In genomic region chr22:36052505-36052941, GRCh38 we compare ENCODE assay signal across 9 cellular contexts. TPM values are rescaled to one million over a fixed set of nuclear protein-coding genes. Genes with fewer than 3 reads are reported as not detected.
DNase-seq lines count a peak whose midpoint lies in the region; ATAC-seq and TF ChIP-seq lines count a peak whose summit lies in the region.
"Had no signal": no experiment of that assay in that cellular context is flagged by ENCODE, and none has a peak within 500 bp of the region (broad histone marks: within the 10 kb centered on the region; RNA-seq: fewer than 3 reads in every experiment).

No MANE protein-coding gene starts in this region.

- no peaks in the 10 kb centered on the region for H3K36me3 ChIP-seq in trophoblast cell (ENCODE audit: control insufficient read depth in 1 of 2, insufficient read depth in 2 of 2, low read length in 2 of 2)

- H3K9me3 ChIP-seq in trophoblast cell (ENCODE audit: insufficient read depth, low read depth, low read length) = no peaks in the 10 kb centered on the region

- peak overlapping the region; percentile 100 for H3K27ac ChIP-seq in trophoblast cell (ENCODE audit: low read depth, low read length)

- H3K4me3 ChIP-seq in choroid plexus epithelial cell (ENCODE audit: low read depth, low read length) = no peak overlapping the region
- no peak overlapping the region for H3K4me3 ChIP-seq in trophoblast cell (ENCODE audit: low read depth, low read length)

- H4K8ac ChIP-seq in trophoblast cell (ENCODE audit: low read depth, low read length) = peak overlapping the region; percentile 57

- peaks cover 23 to 26% of the 10 kb centered on the region in 2 experiments for H3K4me1 ChIP-seq in trophoblast cell (ENCODE audit: control insufficient read depth in 1 of 2, insufficient read depth in 2 of 2, low read length in 2 of 2)

- H4K12ac ChIP-seq in trophoblast cell (ENCODE audit: low read depth, low read length) = peak overlapping the region; percentile 22

- peak overlapping the region; percentile 27 for H2AK5ac ChIP-seq in trophoblast cell (ENCODE audit: low read length)

- peak overlapping the region; percentile 89 for H2BK5ac ChIP-seq in trophoblast cell (ENCODE audit: low read depth, low read length, poor library complexity)

- no peak overlapping the region for H3K9ac ChIP-seq in trophoblast cell (ENCODE audit: low read length)

- H2BK12ac ChIP-seq in trophoblast cell (ENCODE audit: low read length) = peak overlapping the region; percentile 70

- DNase-seq in NCI-H510A (lab: John Stamatoyannopoulos, UW) = peak; percentile 19
- no peak for DNase-seq in NCI-H510A treated with DMSO at 0.1 percent for 48 hours (lab: John Stamatoyannopoulos, UW)
- peak; percentile 30 for DNase-seq in NAMALWA (ENCODE audit: low spot score)
- peak; percentile 42 for DNase-seq in choroid plexus epithelial cell (ENCODE audit: low read depth)
- DNase-seq in trophoblast cell = peak; percentile 97 to 98
- no peak for DNase-seq in NCI-H1417 (lab: John Stamatoyannopoulos, UW)

- no peaks in the 10 kb centered on the region for H3K79me2 ChIP-seq in trophoblast cell (ENCODE audit: control insufficient read depth, insufficient read depth, low read length, poor library complexity)

- no peak for TF ChIP-seq CTCF in choroid plexus epithelial cell (conservative IDR thresholded peaks at IDR 0.05; ENCODE audit: low read depth, low read length)

- peak overlapping the region; percentile 48 for H3K4me2 ChIP-seq in trophoblast cell (ENCODE audit: low read length)

- ATAC-seq in GM18520 (IDR thresholded peaks at IDR 0.05; ENCODE audit: unreplicated experiment) = no peak
- no peak for ATAC-seq in GM19467 (IDR thresholded peaks at IDR 0.05; ENCODE audit: unreplicated experiment)
- ATAC-seq: left lobe of liver had no signal

- peak overlapping the region; percentile 51 for H3K18ac ChIP-seq in trophoblast cell (ENCODE audit: low read length)

- peak overlapping the region; percentile 81 for H3K4ac ChIP-seq in trophoblast cell (ENCODE audit: low read depth, low read length)

- peak overlapping the region; percentile 86 for H2BK120ac ChIP-seq in trophoblast cell (ENCODE audit: insufficient read depth, low read length, poor library complexity)

- H3K14ac ChIP-seq in trophoblast cell (ENCODE audit: low read length) = peak overlapping the region; percentile 75

- no peaks in the 10 kb centered on the region for H3K27me3 ChIP-seq in trophoblast cell (ENCODE audit: insufficient read depth, low read length)

- peak overlapping the region; percentile 94 for H4K91ac ChIP-seq in trophoblast cell (ENCODE audit: low read depth, low read length)

- WGBS in trophoblast cell (ENCODE audit: extremely low coverage, insufficient coverage, insufficient read length) = no CpG with 5 or more reads among the region's 5 CpGs

- H3K23ac ChIP-seq in trophoblast cell (ENCODE audit: low read length) = no peak overlapping the region

- peak overlapping the region; percentile 74 for H2AFZ ChIP-seq in trophoblast cell (ENCODE audit: insufficient read depth, low read length, poor library complexity)

- H3K79me1 ChIP-seq in trophoblast cell (ENCODE audit: low read length) = peaks cover 25% of the 10 kb centered on the region

RNA-seq across cellular contexts. Expression of gene RBFOX2, which starts 23.9 kb away (rescaled TPM):
- 91.2 and 98.7 TPM in 2 replicates for polyA plus RNA-seq in trophoblast cell (2013)

Comparison
In these comparisons a context has a peak if more than half of its experiments do, and no peak if none do; other contexts are left out.
1. DNase-seq: peak in NCI-H510A (single experiment), NAMALWA (single experiment), choroid plexus epithelial cell (single experiment) and trophoblast cell (2 of 2); none in NCI-H510A treated with DMSO at 0.1 percent for 48 hours (single experiment) and NCI-H1417 (0 of 3).